2 cellular contexts compared by ENCODE assay signal in the genomic region with DNA sequence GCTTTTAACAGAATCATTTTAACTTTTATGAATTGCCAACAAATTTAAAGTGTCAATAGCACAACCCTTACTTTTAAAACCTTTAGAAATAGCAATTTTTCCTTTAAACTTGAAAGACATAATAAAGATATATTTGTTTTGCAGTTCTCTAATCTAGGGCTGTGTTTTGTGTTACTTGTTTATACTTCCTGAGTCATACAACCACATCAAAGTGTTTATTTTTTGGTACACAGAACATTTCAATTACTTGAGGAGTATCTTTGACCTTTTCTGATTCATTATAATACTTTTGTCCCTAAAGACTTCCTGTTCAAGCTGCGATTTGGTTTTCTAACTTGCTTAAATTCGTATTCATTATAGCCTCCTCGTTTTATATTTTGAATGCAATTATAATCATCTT.
TF ChIP-seq lines count a peak whose summit lies in the region.

No MANE protein-coding gene starts in this region.

TF ChIP-seq in HCT116, 20 proteins besides CTCF, POLR2A, EP300 and RAD21:
- no peak for TF ChIP-seq ZFX (IDR thresholded peaks at IDR 0.05)
TF ChIP-seq in HCT116: peak in this region for 0.

TF ChIP-seq in GM12878, 131 proteins besides CTCF, POLR2A, EP300 and RAD21:
- TF ChIP-seq, protein P1, sequence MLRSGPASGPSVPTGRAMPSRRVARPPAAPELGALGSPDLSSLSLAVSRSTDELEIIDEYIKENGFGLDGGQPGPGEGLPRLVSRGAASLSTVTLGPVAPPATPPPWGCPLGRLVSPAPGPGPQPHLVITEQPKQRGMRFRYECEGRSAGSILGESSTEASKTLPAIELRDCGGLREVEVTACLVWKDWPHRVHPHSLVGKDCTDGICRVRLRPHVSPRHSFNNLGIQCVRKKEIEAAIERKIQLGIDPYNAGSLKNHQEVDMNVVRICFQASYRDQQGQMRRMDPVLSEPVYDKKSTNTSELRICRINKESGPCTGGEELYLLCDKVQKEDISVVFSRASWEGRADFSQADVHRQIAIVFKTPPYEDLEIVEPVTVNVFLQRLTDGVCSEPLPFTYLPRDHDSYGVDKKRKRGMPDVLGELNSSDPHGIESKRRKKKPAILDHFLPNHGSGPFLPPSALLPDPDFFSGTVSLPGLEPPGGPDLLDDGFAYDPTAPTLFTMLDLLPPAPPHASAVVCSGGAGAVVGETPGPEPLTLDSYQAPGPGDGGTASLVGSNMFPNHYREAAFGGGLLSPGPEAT (IDR thresholded peaks at IDR 0.05; ENCODE audit: low read depth) = no peak
- TF ChIP-seq, protein P2, sequence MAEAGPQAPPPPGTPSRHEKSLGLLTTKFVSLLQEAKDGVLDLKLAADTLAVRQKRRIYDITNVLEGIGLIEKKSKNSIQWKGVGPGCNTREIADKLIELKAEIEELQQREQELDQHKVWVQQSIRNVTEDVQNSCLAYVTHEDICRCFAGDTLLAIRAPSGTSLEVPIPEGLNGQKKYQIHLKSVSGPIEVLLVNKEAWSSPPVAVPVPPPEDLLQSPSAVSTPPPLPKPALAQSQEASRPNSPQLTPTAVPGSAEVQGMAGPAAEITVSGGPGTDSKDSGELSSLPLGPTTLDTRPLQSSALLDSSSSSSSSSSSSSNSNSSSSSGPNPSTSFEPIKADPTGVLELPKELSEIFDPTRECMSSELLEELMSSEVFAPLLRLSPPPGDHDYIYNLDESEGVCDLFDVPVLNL (IDR thresholded peaks at IDR 0.05; ENCODE audit: low read depth, low read length) = no peak
- TF ChIP-seq HDAC6 (IDR thresholded peaks at IDR 0.05; ENCODE audit: unreplicated experiment) (no peak), ZBED1 (IDR thresholded peaks at IDR 0.05; ENCODE audit: borderline replicate concordance) (no peak), TAF1 (IDR thresholded peaks at IDR 0.05; ENCODE audit: borderline replicate concordance, low read depth, low read length) (no peak), MTA2 (IDR thresholded peaks at IDR 0.05; ENCODE audit: low read depth) (no peak), TBL1XR1 (IDR thresholded peaks at IDR 0.05; ENCODE audit: low read depth, low read length) (no peak), POU2F2 (IDR thresholded peaks at IDR 0.05; ENCODE audit: borderline replicate concordance, low read depth, low read length) (no peak)
TF ChIP-seq in GM12878: peak in this region for 0.
